26 cellular contexts compared by ENCODE assay signal in genomic region chr2:207217442-207217841, GRCh38. TPM values are rescaled to one million over a fixed set of nuclear protein-coding genes. Genes with fewer than 3 reads are reported as not detected.
DNase-seq lines count a peak whose midpoint lies in the region; ATAC-seq, FAIRE-seq and TF ChIP-seq lines count a peak whose summit lies in the region.
"Had no signal": no experiment of that assay in that cellular context is flagged by ENCODE, and none has a peak within 500 bp of the region (broad histone marks: within the 10 kb centered on the region; RNA-seq: fewer than 3 reads in every experiment).

No MANE protein-coding gene starts in this region.

- H2AFZ ChIP-seq in KMS-11 (ENCODE audit: low read depth) (0 out of 2 replicates have a peak overlapping the region, but pooled peaks have one; percentile 1), MM.1S (ENCODE audit: low read length) (no peak overlapping the region)

- H3K27ac ChIP-seq in KMS-11 (no peak overlapping the region), MM.1S (ENCODE audit: low read length) (no peak overlapping the region), ovary (no peak overlapping the region)
- H3K27ac ChIP-seq: BLaER1 had no signal

- H3K4me3 ChIP-seq in KMS-11 (IDR thresholded peaks at IDR 0.05; ENCODE audit: insufficient read depth, low read depth, low read length), result no peak overlapping the region
- H3K4me3 ChIP-seq in MM.1S (ENCODE audit: low read length), result no peak overlapping the region
- H3K4me3 ChIP-seq in ovary, result no peak overlapping the region
- H3K4me3 ChIP-seq: BLaER1 had no signal

- no peak for ATAC-seq in stimulated activated naive B cell treated with anti-CD40 and anti-IgM and Interleukin-4, amounts not matched to agents 10 μg/mL and 1 μg/mL and 100 μg/mL, for 72 hours (replicated peaks)

- no peaks in the 10 kb centered on the region for H4K20me1 ChIP-seq in KMS-11 (ENCODE audit: insufficient read depth)
- no peaks in the 10 kb centered on the region for H4K20me1 ChIP-seq in MM.1S (ENCODE audit: insufficient read depth, low read length)
- H4K20me1 ChIP-seq: BLaER1 had no signal

- TF ChIP-seq CTCF in KMS-11 (conservative IDR thresholded peaks at IDR 0.05; ENCODE audit: low read depth, low read length), result no peak
- no peak for TF ChIP-seq CTCF in MM.1S (IDR thresholded peaks at IDR 0.05; ENCODE audit: low read length)
- no peak for TF ChIP-seq CTCF in ovary (IDR thresholded peaks at IDR 0.05)

- FAIRE-seq in islet of Langerhans (lab: Jason Lieb, UNC), result peak; percentile 76
- FAIRE-seq: A204.1, G401.6, GM12891, GM19239 had no signal

- no peak overlapping the region for H3K27ac Mint-ChIP-seq in stimulated activated naive B cell treated with anti-CD40 and anti-IgM and Interleukin-4, amounts not matched to agents 10 μg/mL and 1 μg/mL and 100 μg/mL, for 72 hours
- H3K27ac Mint-ChIP-seq: CD14-positive monocyte; CD4-positive, alpha-beta memory T cell; CD4-positive, CD25-positive, alpha-beta regulatory T cell; CD8-positive, alpha-beta memory T cell had no signal

- H3K4me2 ChIP-seq in KMS-11, result peak overlapping the region; percentile 34; the same call in 1 of the 2 replicates
- no peak overlapping the region for H3K4me2 ChIP-seq in MM.1S (ENCODE audit: low read depth, low read length)
- H3K4me2 ChIP-seq: BLaER1 had no signal

- peaks cover 0 to 2% of the 10 kb centered on the region in 2 donors for H3K36me3 Mint-ChIP-seq in stimulated activated naive B cell treated with anti-CD40 and anti-IgM and Interleukin-4, amounts not matched to agents 10 μg/mL and 1 μg/mL and 100 μg/mL, for 72 hours
- H3K36me3 Mint-ChIP-seq: CD14-positive monocyte; CD4-positive, alpha-beta memory T cell; CD4-positive, CD25-positive, alpha-beta regulatory T cell; CD8-positive, alpha-beta memory T cell had no signal

- no peaks in the 10 kb centered on the region for H3K27me3 Mint-ChIP-seq in stimulated activated naive B cell treated with anti-CD40 and anti-IgM and Interleukin-4, amounts not matched to agents 10 μg/mL and 1 μg/mL and 100 μg/mL, for 72 hours
- H3K27me3 Mint-ChIP-seq: CD4-positive, alpha-beta memory T cell had no signal

- no peak for TF ChIP-seq EP300 in ovary (IDR thresholded peaks at IDR 0.05)

- H3K9me3 ChIP-seq in MM.1S (replicated peaks; ENCODE audit: insufficient read depth, low read length) (no peaks in the 10 kb centered on the region), ovary (no peaks in the 10 kb centered on the region)
- H3K9me3 ChIP-seq: BE2C, BLaER1 had no signal

- H3K79me2 ChIP-seq in KMS-11 (ENCODE audit: insufficient read depth, low read depth) (no peaks in the 10 kb centered on the region), MM.1S (ENCODE audit: low read length) (no peaks in the 10 kb centered on the region)

- no peaks in the 10 kb centered on the region for H3K9me2 ChIP-seq in MM.1S (replicated peaks; ENCODE audit: insufficient read depth, low read length)

- H3K4me1 ChIP-seq in KMS-11 (ENCODE audit: low read depth, poor library complexity, severe bottlenecking), result peaks cover 24% of the 10 kb centered on the region
- H3K4me1 ChIP-seq in MM.1S (ENCODE audit: low read length), result no peaks in the 10 kb centered on the region
- no peaks in the 10 kb centered on the region for H3K4me1 ChIP-seq in ovary (ENCODE audit: insufficient read depth)
- H3K4me1 ChIP-seq: BLaER1 had no signal

- no peaks in the 10 kb centered on the region for H3K9me3 Mint-ChIP-seq in stimulated activated naive B cell treated with anti-CD40 and anti-IgM and Interleukin-4, amounts not matched to agents 10 μg/mL and 1 μg/mL and 100 μg/mL, for 72 hours
- H3K9me3 Mint-ChIP-seq: CD4-positive, alpha-beta memory T cell; CD4-positive, CD25-positive, alpha-beta regulatory T cell had no signal

- intact Hi-C loops in ovary (cut with DNase I), result no loop called here

- no peaks in the 10 kb centered on the region for H3F3A ChIP-seq in MM.1S (ENCODE audit: insufficient read depth, low read length)

- no peak overlapping the region for H3K4me3 Mint-ChIP-seq in stimulated activated naive B cell treated with anti-CD40 and anti-IgM and Interleukin-4, amounts not matched to agents 10 μg/mL and 1 μg/mL and 100 μg/mL, for 72 hours
- H3K4me3 Mint-ChIP-seq: CD14-positive monocyte; CD4-positive, alpha-beta memory T cell; CD4-positive, CD25-positive, alpha-beta regulatory T cell; CD8-positive, alpha-beta memory T cell had no signal

- peak; percentile 65 for DNase-seq in MM.1S
- peak; percentile 82 for DNase-seq in RPMI8226
- no peak for DNase-seq in stimulated activated naive B cell treated with anti-CD40 and anti-IgM and Interleukin-4, amounts not matched to agents 10 μg/mL and 1 μg/mL and 100 μg/mL, for 72 hours
- no peak for DNase-seq in ovary
- DNase-seq in NCI-H1694 treated with DMSO at 0.1 percent for 48 hours (lab: John Stamatoyannopoulos, UW), result no peak
- DNase-seq: 8988T; ACHN; BE2C; C1 segment of cervical spinal cord; CD4-positive, alpha-beta memory T cell; CD4-positive, CD25-positive, alpha-beta regulatory T cell; CD8-positive, alpha-beta memory T cell; COR-L47; DMS 273 treated with DMSO at 0.1 percent for 48 hours; DMS153; DMS53; DMS79; GF-D8 had no signal

- no peaks in the 10 kb centered on the region for H3K27me3 ChIP-seq in KMS-11 (ENCODE audit: insufficient read depth, low read depth)
- H3K27me3 ChIP-seq in MM.1S (replicated peaks; ENCODE audit: insufficient read depth, low read length), result no peaks in the 10 kb centered on the region
- no peaks in the 10 kb centered on the region for H3K27me3 ChIP-seq in ovary
- H3K27me3 ChIP-seq: BE2C, BLaER1 had no signal

- no peaks in the 10 kb centered on the region for H3K36me3 ChIP-seq in KMS-11 (ENCODE audit: insufficient read depth)
- H3K36me3 ChIP-seq in MM.1S (replicated peaks; ENCODE audit: insufficient read depth, low read length), result no peaks in the 10 kb centered on the region
- H3K36me3 ChIP-seq in ovary, result no peaks in the 10 kb centered on the region
- H3K36me3 ChIP-seq: BE2C, BLaER1 had no signal

- WGBS in ovary, 3 donors, result 85 to 95% (median 91%) methylated on average over 2 of the region's 2 CpGs

- no peak for TF ChIP-seq POLR2A in ovary (IDR thresholded peaks at IDR 0.05)

- no peak overlapping the region for H3K9ac ChIP-seq in KMS-11
- no peak overlapping the region for H3K9ac ChIP-seq in MM.1S (ENCODE audit: low read length)
- H3K9ac ChIP-seq: BLaER1 had no signal

- peaks cover under 1 to 5% of the 10 kb centered on the region in 2 donors for H3K4me1 Mint-ChIP-seq in stimulated activated naive B cell treated with anti-CD40 and anti-IgM and Interleukin-4, amounts not matched to agents 10 μg/mL and 1 μg/mL and 100 μg/mL, for 72 hours
- H3K4me1 Mint-ChIP-seq: CD14-positive monocyte; CD4-positive, CD25-positive, alpha-beta regulatory T cell; CD8-positive, alpha-beta memory T cell had no signal

RNA-seq across cellular contexts. Expression of gene KLF7, which starts 51.7 kb away (rescaled TPM):
- total RNA-seq in ovary, result 10 to 100 TPM; 14.4 to 68.1 (median 37.1) TPM
- polyA plus RNA-seq in ovary, result 10 to 100 TPM in 1 of 2 donors, 1 to 10 TPM in 1; 9.5 to 31.2 TPM

Comparison
In these comparisons a context has a peak if more than half of its experiments do, and no peak if none do; other contexts are left out.
1. DNase-seq: peak in MM.1S (single experiment) and RPMI8226 (single experiment); none in stimulated activated naive B cell treated with anti-CD40 and anti-IgM and Interleukin-4, amounts not matched to agents 10 μg/mL and 1 μg/mL and 100 μg/mL, for 72 hours (single experiment), ovary (0 of 5) and NCI-H1694 treated with DMSO at 0.1 percent for 48 hours (single experiment).